ENCODE assay signal across 12 cellular contexts in the genomic region with DNA sequence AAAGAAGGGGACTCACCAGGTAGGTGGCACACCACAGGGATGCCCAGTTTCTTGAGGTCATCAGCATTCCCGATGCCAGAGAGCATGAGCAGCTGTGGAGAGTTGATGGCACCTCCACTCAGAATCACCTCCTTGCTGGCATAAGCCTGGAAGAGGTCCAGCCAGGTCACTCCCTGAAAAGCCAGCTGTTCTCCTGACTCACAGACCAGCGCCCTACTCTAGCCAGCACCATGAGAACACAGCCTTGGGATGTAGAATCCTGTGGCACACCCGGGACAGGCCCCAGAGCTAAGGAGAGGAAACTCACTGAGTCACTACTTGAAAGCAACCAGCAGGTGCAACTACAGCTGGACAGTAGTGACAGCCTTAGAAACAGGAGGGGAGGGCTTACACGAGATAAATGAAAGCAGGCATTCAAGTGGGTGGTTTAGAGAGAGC. TPM values are rescaled to one million over a fixed set of nuclear protein-coding genes. Genes with fewer than 3 reads are reported as not detected.
DNase-seq lines count a peak whose midpoint lies in the region; ATAC-seq and TF ChIP-seq lines count a peak whose summit lies in the region.
"Had no signal": no experiment of that assay in that cellular context is flagged by ENCODE, and none has a peak within 500 bp of the region (broad histone marks: within the 10 kb centered on the region; RNA-seq: fewer than 3 reads in every experiment).

No MANE protein-coding gene starts in this region.

- CTCF ChIA-PET in PC-3 (lab: Charles Lee), result no interaction called here

- H3K27ac ChIP-seq in PC-3 (ENCODE audit: low read length), result no peak overlapping the region

- POLR2A ChIA-PET in PC-3 (lab: Charles Lee; ENCODE audit: unreplicated experiment), result no interaction called here

- no peaks in the 10 kb centered on the region for H3K9me3 ChIP-seq in PC-3 (ENCODE audit: low read length)

- no peak overlapping the region for H2AFZ ChIP-seq in PC-3 (ENCODE audit: low read length)

- no peak overlapping the region for H3K4me3 ChIP-seq in PC-3 (ENCODE audit: low read length)

- no peak for TF ChIP-seq CTCF in PC-3 (conservative IDR thresholded peaks at IDR 0.05; ENCODE audit: low read depth, low read length)

- H4K20me1 ChIP-seq in PC-3 (ENCODE audit: low read length), result no peaks in the 10 kb centered on the region

- H3F3A ChIP-seq in PC-3 (ENCODE audit: low read length, unreplicated experiment), result no peaks in the 10 kb centered on the region

- H3K9ac ChIP-seq in PC-3 (ENCODE audit: low read length), result no peak overlapping the region

- H3K36me3 ChIP-seq in PC-3 (ENCODE audit: low read depth, low read length), result no peaks in the 10 kb centered on the region

- BruUV-seq in PC-3 (replicated peaks; lab: Mats Ljungman, UMichigan), result no TSS peak

- H3K79me2 ChIP-seq in PC-3 (ENCODE audit: low read length), result no peaks in the 10 kb centered on the region

- H3K4me1 ChIP-seq in PC-3 (ENCODE audit: insufficient read depth, low read length), result no peaks in the 10 kb centered on the region

- DNase-seq in DMS53 (lab: John Stamatoyannopoulos, UW), result peak; percentile 86
- peak; percentile 42 for DNase-seq in PC-3
- peak; percentile 89 for DNase-seq in kidney tubule cell (ENCODE audit: low spot score)
- DNase-seq in HUDEP-2 (lab: John Stamatoyannopoulos, UW; ENCODE audit: unreplicated experiment in 76 of 76), result no peak
- no peak for DNase-seq in GF-D8 (lab: John Stamatoyannopoulos, UW)
- DNase-seq in HuH-7.5 (ENCODE audit: low spot score), result no peak
- DNase-seq: activated CD4-positive, alpha-beta memory T cell treated with anti-CD3 and anti-CD28 coated beads for 36 hours; CD4-positive, alpha-beta memory T cell; NCI-H1092 treated with DMSO at 0.1 percent for 48 hours had no signal

- no peaks in the 10 kb centered on the region for H3K9me2 ChIP-seq in PC-3 (replicated peaks; ENCODE audit: low read length)

- H3K4me2 ChIP-seq in PC-3 (ENCODE audit: low read length), result no peak overlapping the region

- intact Hi-C loops in PC-3 (cut with micrococcal nuclease), result no loop called here

- H3K27me3 ChIP-seq in PC-3 (ENCODE audit: low read length), result no peaks in the 10 kb centered on the region

- peak; percentile 67 for ATAC-seq in GM21786 (IDR thresholded peaks at IDR 0.05; ENCODE audit: unreplicated experiment)
- peak; percentile 83 for ATAC-seq in PC-3
- no peak for ATAC-seq in GM18502 (IDR thresholded peaks at IDR 0.05; ENCODE audit: poor library complexity, unreplicated experiment)

RNA-seq across cellular contexts. Expression of a gene that starts 24.6 kb away (rescaled TPM):
- total RNA-seq in PC-3 (2014; rRNA removed), result 3.2 and 5.1 TPM in 2 replicates

RNA-seq across cellular contexts. Expression of a gene that starts 24.7 kb away (rescaled TPM):
- 2.3 TPM in 2 replicates for total RNA-seq in PC-3 (2014; rRNA removed)
- total RNA-seq: mesenteric fat pad had no signal

Comparison
In these comparisons a context has a peak if more than half of its experiments do, and no peak if none do; other contexts are left out.
1. DNase-seq: peak in DMS53 (single experiment), PC-3 (single experiment) and kidney tubule cell (single experiment); none in HUDEP-2 (0 of 76), GF-D8 (single experiment) and HuH-7.5 (single experiment).